In genomic region chr7:123675092-123675473, GRCh38 we compare ENCODE assay signal across 15 cellular contexts. TPM values are rescaled to one million over a fixed set of nuclear protein-coding genes. Genes with fewer than 3 reads are reported as not detected.
DNase-seq lines count a peak whose midpoint lies in the region; ATAC-seq and TF ChIP-seq lines count a peak whose summit lies in the region.
"Had no signal": no experiment of that assay in that cellular context is flagged by ENCODE, and none has a peak within 500 bp of the region (broad histone marks: within the 10 kb centered on the region; RNA-seq: fewer than 3 reads in every experiment).

No MANE protein-coding gene starts in this region.

- peak overlapping the region; percentile 61 for H3K27ac ChIP-seq in SJCRH30
- H3K27ac ChIP-seq in gastroesophageal sphincter = peak overlapping the region in 3 of 4 donors; percentile 3 to 13 (median 11)

- TF ChIP-seq CTCF in BJ (IDR thresholded peaks at IDR 0.05; ENCODE audit: insufficient read depth, low read depth, low read length) (no peak), gastroesophageal sphincter (IDR thresholded peaks at IDR 0.05) (no peak)

- CTCF ChIA-PET in BJ (lab: Yijun Ruan, JAX) = interaction anchor here (0.7 kb wide), 1 partner anchor 7 kb away, joined by 3 read pairs; no protein-coding TSS in a partner anchor

- no peaks in the 10 kb centered on the region for H3K27me3 ChIP-seq in BJ (ENCODE audit: control insufficient read depth, insufficient read depth, low read length)
- no peaks in the 10 kb centered on the region for H3K27me3 ChIP-seq in SJCRH30
- H3K27me3 ChIP-seq in gastroesophageal sphincter = no peaks in the 10 kb centered on the region

- H3K4me3 ChIP-seq in BJ (ENCODE audit: low read depth, low read length) (no peak overlapping the region), SJCRH30 (no peak overlapping the region), gastroesophageal sphincter (no peak overlapping the region)
- H3K4me3 ChIP-seq: K562, skin epidermis had no signal

- POLR2A ChIA-PET in BJ (lab: Charles Lee) = no interaction called here

- TF ChIP-seq EP300 in gastroesophageal sphincter (IDR thresholded peaks at IDR 0.05) = no peak

- H3K9me3 ChIP-seq in SJCRH30 (replicated peaks) (no peaks in the 10 kb centered on the region), gastroesophageal sphincter (no peaks in the 10 kb centered on the region)

- no peaks in the 10 kb centered on the region for H3K36me3 ChIP-seq in BJ (ENCODE audit: control insufficient read depth, insufficient read depth, low read length)
- no peaks in the 10 kb centered on the region for H3K36me3 ChIP-seq in SJCRH30
- peaks cover 0 to 10% of the 10 kb centered on the region in 2 donors for H3K36me3 ChIP-seq in gastroesophageal sphincter

- no peak for TF ChIP-seq POLR2A in gastroesophageal sphincter (IDR thresholded peaks at IDR 0.05)

- ATAC-seq in gastroesophageal sphincter = peak; percentile 68
- no peak for ATAC-seq in HG03139 (IDR thresholded peaks at IDR 0.05; ENCODE audit: unreplicated experiment)
- ATAC-seq: K562; naive thymus-derived CD4-positive, alpha-beta T cell had no signal

- H3K4me1 ChIP-seq in SJCRH30 (peaks cover 32% of the 10 kb centered on the region), gastroesophageal sphincter (peaks cover 0 to 23% (median 0%) of the 10 kb centered on the region in 3 donors)

- peak; percentile 44 for DNase-seq in BJ (ENCODE audit: low read depth)
- DNase-seq in SJCRH30 = peak in 1 of 2 experiments; percentile 27
- peak; percentile 5 for DNase-seq in non-pigmented ciliary epithelial cell (ENCODE audit: low read depth)
- no peak for DNase-seq in dermis blood vessel endothelial cell
- DNase-seq in NCI-H2107 (lab: John Stamatoyannopoulos, UW) = no peak
- DNase-seq in iPS-NIHi7 (ENCODE audit: extremely low spot score) = no peak
- DNase-seq: activated gamma-delta T cell treated with Interleukin-2 at 50 U/mL for 16 hours; H9; naive thymus-derived CD4-positive, alpha-beta T cell; NCI-H345 had no signal

RNA-seq across cellular contexts. Expression of gene LMOD2, which starts 19.4 kb away (rescaled TPM):
- not detected in 2 replicates for polyA plus RNA-seq in BJ (2011; rRNA removed)
- polyA minus RNA-seq in BJ (2011; rRNA and poly(A)+ RNA removed) = not detected in 2 replicates
- 0.06 TPM in 1 of 2 replicates, not detected in the other for total RNA-seq in SJCRH30 (2014; rRNA removed; shearing (Covaris generic))
- total RNA-seq in gastroesophageal sphincter = not detected
- total RNA-seq in dermis blood vessel endothelial cell = not detected in 2 replicates
- total RNA-seq: H9; K562; kidney epithelial cell; naive thymus-derived CD4-positive, alpha-beta T cell had no signal

Comparison
In these comparisons a context has a peak if more than half of its experiments do, and no peak if none do; other contexts are left out.
1. DNase-seq: peak in BJ (single experiment) and non-pigmented ciliary epithelial cell (single experiment); none in dermis blood vessel endothelial cell (single experiment), NCI-H2107 (single experiment) and iPS-NIHi7 (single experiment).